Comparison of ENCODE assay signal across 2 cellular contexts in the genomic region with DNA sequence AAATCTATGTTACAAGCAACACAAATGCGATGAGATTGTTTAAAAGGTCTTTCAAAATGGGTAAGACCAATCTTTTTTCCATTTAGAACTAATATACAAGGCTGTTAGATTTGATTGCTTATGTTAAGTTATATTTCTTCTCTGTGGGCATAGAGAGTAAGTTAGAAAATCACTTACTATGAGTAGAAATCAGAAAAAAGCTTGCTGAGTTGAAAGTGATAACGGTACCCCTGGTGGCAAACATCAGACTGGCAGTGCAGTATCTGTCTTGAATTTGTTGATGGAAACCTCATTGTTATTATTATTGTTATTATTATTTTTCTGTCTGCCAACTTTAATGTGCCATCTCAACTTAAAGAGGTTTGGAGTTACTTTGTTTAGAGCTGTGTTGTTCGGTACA.
TF ChIP-seq lines count a peak whose summit lies in the region.

No MANE protein-coding gene starts in this region.

TF ChIP-seq in HCT116, 20 proteins besides CTCF, POLR2A, EP300 and RAD21 (continued from another document):
- no peak for TF ChIP-seq TCF7L2 (IDR thresholded peaks at IDR 0.05; ENCODE audit: borderline replicate concordance, extremely low read depth, insufficient read depth, insufficient read length)
- TF ChIP-seq, protein P1, sequence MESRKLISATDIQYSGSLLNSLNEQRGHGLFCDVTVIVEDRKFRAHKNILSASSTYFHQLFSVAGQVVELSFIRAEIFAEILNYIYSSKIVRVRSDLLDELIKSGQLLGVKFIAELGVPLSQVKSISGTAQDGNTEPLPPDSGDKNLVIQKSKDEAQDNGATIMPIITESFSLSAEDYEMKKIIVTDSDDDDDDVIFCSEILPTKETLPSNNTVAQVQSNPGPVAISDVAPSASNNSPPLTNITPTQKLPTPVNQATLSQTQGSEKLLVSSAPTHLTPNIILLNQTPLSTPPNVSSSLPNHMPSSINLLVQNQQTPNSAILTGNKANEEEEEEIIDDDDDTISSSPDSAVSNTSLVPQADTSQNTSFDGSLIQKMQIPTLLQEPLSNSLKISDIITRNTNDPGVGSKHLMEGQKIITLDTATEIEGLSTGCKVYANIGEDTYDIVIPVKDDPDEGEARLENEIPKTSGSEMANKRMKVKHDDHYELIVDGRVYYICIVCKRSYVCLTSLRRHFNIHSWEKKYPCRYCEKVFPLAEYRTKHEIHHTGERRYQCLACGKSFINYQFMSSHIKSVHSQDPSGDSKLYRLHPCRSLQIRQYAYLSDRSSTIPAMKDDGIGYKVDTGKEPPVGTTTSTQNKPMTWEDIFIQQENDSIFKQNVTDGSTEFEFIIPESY (IDR thresholded peaks at IDR 0.05; ENCODE audit: extremely low read depth, insufficient replicate concordance, low read length), result no peak
- no peak for TF ChIP-seq CBX3 (IDR thresholded peaks at IDR 0.05; ENCODE audit: low read depth)

TF ChIP-seq in GM12891, 5 proteins besides CTCF, POLR2A, EP300 and RAD21 (continued from another document):
- TF ChIP-seq POU2F2 (IDR thresholded peaks at IDR 0.05; ENCODE audit: low read depth, low read length) (no peak), POLR2AphosphoS5 (IDR thresholded peaks at IDR 0.05; ENCODE audit: low read depth, low read length) (no peak), PAX5 (IDR thresholded peaks at IDR 0.05; ENCODE audit: insufficient read depth, low read length, severe bottlenecking) (no peak)
